In genomic region chr10:24552346-24553016, GRCh38 we compare ENCODE assay signal across 8 cellular contexts.
A peak's percentile ranks its signal among the peaks of the same experiment; 100 is the strongest.
DNase-seq lines count a peak whose midpoint lies in the region; ATAC-seq and TF ChIP-seq lines count a peak whose summit lies in the region.

No MANE protein-coding gene starts in this region.

- H3K27me3 ChIP-seq in right lobe of liver: no peaks in the 10 kb centered on the region

- H3K4me3 Mint-ChIP-seq in activated CD4-positive, alpha-beta T cell treated with anti-CD3 and anti-CD28 coated beads for 36 hours: no peak overlapping the region
- no peak overlapping the region for H3K4me3 Mint-ChIP-seq in activated T-helper 2 cell treated with anti-CD3 and anti-CD28 coated beads, Interferon-gamma antibody, Interleukin-2, Interleukin-4, amounts not matched to agents 10 μg/mL and 5 μg/mL and 100 μg/mL, durations not matched to agents 14 hours and 24 hours and 36 hours (ENCODE audit: low read depth)

- no peak overlapping the region for H3K4me3 ChIP-seq in right lobe of liver

- CTCF ChIA-PET in activated CD4-positive, alpha-beta T cell treated with anti-CD3 and anti-CD28 coated beads for 36 hours (lab: Charles Lee): interaction anchor here (0.6 kb wide), 1 partner anchor 1256 kb away, joined by 3 read pairs; no protein-coding TSS in a partner anchor

- peak; percentile 72 for ATAC-seq in activated CD4-positive, alpha-beta T cell treated with anti-CD3 and anti-CD28 coated beads for 36 hours
- ATAC-seq in HG03175 (IDR thresholded peaks at IDR 0.05; ENCODE audit: unreplicated experiment) (peak; percentile 50), right lobe of liver (peak; percentile 48 to 69 (median 64)), HG03097 (IDR thresholded peaks at IDR 0.05; ENCODE audit: low FRiP score, unreplicated experiment) (no peak)

- POLR2A ChIA-PET in activated CD4-positive, alpha-beta T cell treated with anti-CD3 and anti-CD28 coated beads for 36 hours (lab: Charles Lee): no interaction called here

- no peaks in the 10 kb centered on the region for H3K9me3 Mint-ChIP-seq in activated CD4-positive, alpha-beta T cell treated with anti-CD3 and anti-CD28 coated beads for 36 hours (ENCODE audit: low read depth)
- no peaks in the 10 kb centered on the region for H3K9me3 Mint-ChIP-seq in activated T-helper 2 cell treated with anti-CD3 and anti-CD28 coated beads, Interferon-gamma antibody, Interleukin-2, Interleukin-4, amounts not matched to agents 10 μg/mL and 5 μg/mL and 100 μg/mL, durations not matched to agents 14 hours and 24 hours and 36 hours

- H3K9me3 ChIP-seq in right lobe of liver: no peaks in the 10 kb centered on the region

- peaks cover 2% of the 10 kb centered on the region for H3K27me3 Mint-ChIP-seq in activated CD4-positive, alpha-beta T cell treated with anti-CD3 and anti-CD28 coated beads for 36 hours
- no peaks in the 10 kb centered on the region for H3K27me3 Mint-ChIP-seq in activated T-helper 2 cell treated with anti-CD3 and anti-CD28 coated beads, Interferon-gamma antibody, Interleukin-2, Interleukin-4, amounts not matched to agents 10 μg/mL and 5 μg/mL and 100 μg/mL, durations not matched to agents 14 hours and 24 hours and 36 hours (ENCODE audit: low read depth)

- DNase-seq in activated CD4-positive, alpha-beta T cell treated with anti-CD3 and anti-CD28 coated beads for 36 hours: peak; percentile 56
- no peak for DNase-seq in activated CD4-positive, alpha-beta T cell treated with anti-CD3 and anti-CD28 coated beads for 1 hour
- DNase-seq in activated T-helper 2 cell treated with anti-CD3 and anti-CD28 coated beads, Interferon-gamma antibody, Interleukin-2, Interleukin-4, amounts not matched to agents 10 μg/mL and 5 μg/mL and 100 μg/mL, durations not matched to agents 14 hours and 24 hours and 36 hours (ENCODE audit: low spot score): peak; percentile 11
- DNase-seq in right lobe of liver: peak in 2 of 3 donors; percentile 28 to 50
- no peak for DNase-seq in Ammon's horn (ENCODE audit: low spot score)
- DNase-seq in NCI-H1092 treated with DMSO at 0.1 percent for 48 hours (lab: John Stamatoyannopoulos, UW): no peak

- H3K27ac ChIP-seq in right lobe of liver: no peak overlapping the region

- H3K36me3 ChIP-seq in right lobe of liver: no peaks in the 10 kb centered on the region

- H3K4me1 ChIP-seq in right lobe of liver: no peaks in the 10 kb centered on the region

- no peak overlapping the region for H3K27ac Mint-ChIP-seq in activated CD4-positive, alpha-beta T cell treated with anti-CD3 and anti-CD28 coated beads for 36 hours
- no peak overlapping the region for H3K27ac Mint-ChIP-seq in activated T-helper 2 cell treated with anti-CD3 and anti-CD28 coated beads, Interferon-gamma antibody, Interleukin-2, Interleukin-4, amounts not matched to agents 10 μg/mL and 5 μg/mL and 100 μg/mL, durations not matched to agents 14 hours and 24 hours and 36 hours

- peak in 2 of 4 donors; percentile 16 to 23 for TF ChIP-seq CTCF in right lobe of liver (IDR thresholded peaks at IDR 0.05)

- WGBS in right lobe of liver (ENCODE audit: insufficient coverage, low coverage, low lambda C conversion rate, missing lambda C conversion rate): 50% methylated on average over 20 of the region's 22 CpGs

- H3K4me1 Mint-ChIP-seq in activated CD4-positive, alpha-beta T cell treated with anti-CD3 and anti-CD28 coated beads for 36 hours: peaks cover 4% of the 10 kb centered on the region
- peaks cover 5% of the 10 kb centered on the region for H3K4me1 Mint-ChIP-seq in activated T-helper 2 cell treated with anti-CD3 and anti-CD28 coated beads, Interferon-gamma antibody, Interleukin-2, Interleukin-4, amounts not matched to agents 10 μg/mL and 5 μg/mL and 100 μg/mL, durations not matched to agents 14 hours and 24 hours and 36 hours (ENCODE audit: low read depth)

- intact Hi-C loops in activated CD4-positive, alpha-beta T cell treated with anti-CD3 and anti-CD28 coated beads for 36 hours (cut with DNase I, micrococcal nuclease): no loop called here
- intact Hi-C loops in activated T-helper 2 cell treated with anti-CD3 and anti-CD28 coated beads, Interferon-gamma antibody, Interleukin-2, Interleukin-4, amounts not matched to agents 10 μg/mL and 5 μg/mL and 100 μg/mL, durations not matched to agents 14 hours and 24 hours and 36 hours (cut with micrococcal nuclease): no loop called here
- intact Hi-C loops in right lobe of liver (cut with DNase I): no loop called here

- H3K36me3 Mint-ChIP-seq in activated CD4-positive, alpha-beta T cell treated with anti-CD3 and anti-CD28 coated beads for 36 hours (ENCODE audit: low read depth): no peaks in the 10 kb centered on the region
- H3K36me3 Mint-ChIP-seq in activated T-helper 2 cell treated with anti-CD3 and anti-CD28 coated beads, Interferon-gamma antibody, Interleukin-2, Interleukin-4, amounts not matched to agents 10 μg/mL and 5 μg/mL and 100 μg/mL, durations not matched to agents 14 hours and 24 hours and 36 hours (ENCODE audit: low read depth): no peaks in the 10 kb centered on the region

- TF ChIP-seq POLR2A in right lobe of liver (IDR thresholded peaks at IDR 0.05): no peak

Comparison
In these comparisons a context has a peak if more than half of its experiments do, and no peak if none do; other contexts are left out.
1. DNase-seq: peak in activated CD4-positive, alpha-beta T cell treated with anti-CD3 and anti-CD28 coated beads for 36 hours (single experiment), activated T-helper 2 cell treated with anti-CD3 and anti-CD28 coated beads, Interferon-gamma antibody, Interleukin-2, Interleukin-4, amounts not matched to agents 10 μg/mL and 5 μg/mL and 100 μg/mL, durations not matched to agents 14 hours and 24 hours and 36 hours (single experiment) and right lobe of liver (2 of 3); none in activated CD4-positive, alpha-beta T cell treated with anti-CD3 and anti-CD28 coated beads for 1 hour (single experiment), Ammon's horn (single experiment) and NCI-H1092 treated with DMSO at 0.1 percent for 48 hours (single experiment).